In the genomic region with DNA sequence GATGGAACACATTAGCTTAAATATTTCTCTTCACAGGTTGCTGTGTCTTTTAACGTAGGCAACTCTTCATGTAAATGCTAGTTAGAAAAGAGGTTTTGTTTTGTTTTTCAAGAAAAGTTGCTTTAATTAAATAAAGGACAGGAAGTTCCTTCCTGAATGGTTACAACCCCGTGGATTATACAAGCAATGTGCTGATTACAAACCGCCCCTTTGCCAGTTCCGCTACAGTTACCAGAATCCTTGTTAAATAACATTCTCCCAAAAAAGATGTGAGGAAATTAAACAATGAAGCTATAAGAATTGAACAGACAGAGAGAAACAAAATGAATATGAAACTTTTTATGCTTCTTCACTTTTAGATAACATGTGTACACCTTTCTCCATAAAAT, we compare ENCODE assay signal across 1 cellular context.
TF ChIP-seq lines count a peak whose summit lies in the region.

No MANE protein-coding gene starts in this region.

TF ChIP-seq in HepG2, 621 proteins besides CTCF, POLR2A, EP300 and RAD21 (continued from another document):
- TF ChIP-seq HMGXB4 (CRISPR knock-in tag; IDR thresholded peaks at IDR 0.05; ENCODE audit: borderline replicate concordance in 1 of 2, low read depth in 1 of 2) = no peak
- TF ChIP-seq ZNF550 (CRISPR knock-in tag; IDR thresholded peaks at IDR 0.05; ENCODE audit: borderline replicate concordance) = no peak
TF ChIP-seq in HepG2: peak in this region for 0.
